Comparison of ENCODE assay signal across 8 cellular contexts in the genomic region with DNA sequence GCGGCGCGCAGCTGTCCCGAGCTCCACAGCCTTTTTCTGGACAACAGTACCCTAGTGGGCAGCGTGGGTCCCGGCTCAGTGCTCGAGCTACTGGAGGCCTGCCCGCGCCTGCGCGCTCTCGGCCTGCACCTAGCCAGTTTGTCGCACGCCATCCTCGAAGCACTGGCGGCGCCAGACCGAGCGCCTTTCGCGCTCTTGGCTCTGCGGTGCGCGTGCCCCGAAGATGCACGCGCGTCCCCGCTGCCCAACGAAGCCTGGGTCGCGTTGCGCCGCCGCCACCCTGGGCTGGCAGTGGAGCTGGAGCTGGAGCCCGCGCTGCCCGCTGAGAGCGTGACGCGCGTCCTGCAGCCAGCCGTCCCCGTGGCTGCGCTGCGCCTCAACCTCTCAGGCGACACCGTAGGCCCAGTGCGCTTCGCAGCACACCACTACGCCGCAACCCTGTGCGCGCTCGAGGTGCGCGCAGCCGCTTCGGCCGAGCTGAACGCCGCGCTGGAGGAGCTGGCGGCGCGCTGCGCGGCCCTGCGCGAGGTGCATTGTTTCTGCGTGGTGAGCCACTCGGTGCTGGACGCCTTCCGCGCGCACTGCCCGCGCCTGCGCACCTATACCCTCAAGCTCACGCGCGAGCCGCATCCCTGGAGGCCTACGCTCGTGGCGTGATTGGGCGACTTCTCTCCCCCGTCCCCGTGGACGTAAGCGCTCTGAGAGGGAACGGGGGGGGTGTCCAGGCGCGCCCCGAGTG. TPM values are rescaled to one million over a fixed set of nuclear protein-coding genes. Genes with fewer than 3 reads are reported as not detected.
DNase-seq lines count a peak whose midpoint lies in the region; ATAC-seq and TF ChIP-seq lines count a peak whose summit lies in the region.

No MANE protein-coding gene starts in this region.

- H2AFZ ChIP-seq in hepatocyte: peak overlapping the region; percentile 28

- H4K20me1 ChIP-seq in hepatocyte (ENCODE audit: insufficient read depth, poor library complexity, severe bottlenecking): peaks cover 4% of the 10 kb centered on the region

- H3K27ac ChIP-seq in CD4-positive, alpha-beta memory T cell (ENCODE audit: low read depth, low read length): no peak overlapping the region
- no peak overlapping the region for H3K27ac ChIP-seq in hepatocyte

- H3K27me3 ChIP-seq in CD4-positive, alpha-beta memory T cell (ENCODE audit: insufficient read depth, low read length): peaks cover 25% of the 10 kb centered on the region
- peaks cover 70% of the 10 kb centered on the region for H3K27me3 ChIP-seq in hepatocyte

- peak overlapping the region in 1 of 2 donors; percentile 54 for H3K4me3 ChIP-seq in CD4-positive, alpha-beta memory T cell (ENCODE audit: low read length in 2 of 2)
- H3K4me3 ChIP-seq in hepatocyte: no peak overlapping the region

- peaks cover 0 to 14% of the 10 kb centered on the region in 2 donors for H3K36me3 Mint-ChIP-seq in CD4-positive, alpha-beta memory T cell
- peaks cover 16% of the 10 kb centered on the region for H3K36me3 Mint-ChIP-seq in activated naive CD8-positive, alpha-beta T cell treated with anti-CD3 and anti-CD28 coated beads for 36 hours

- ATAC-seq in sciatic nerve (peak; percentile 48), GM21526 (IDR thresholded peaks at IDR 0.05; ENCODE audit: low FRiP score, unreplicated experiment) (no peak), GM21423 (IDR thresholded peaks at IDR 0.05; ENCODE audit: unreplicated experiment) (no peak)

- H3K4me2 ChIP-seq in hepatocyte: peak overlapping the region; percentile 90

- no peaks in the 10 kb centered on the region for H3K9me2 ChIP-seq in hepatocyte (replicated peaks; ENCODE audit: insufficient read depth)

- peak; percentile 53 to 68 (median 60) for DNase-seq in CD4-positive, alpha-beta memory T cell
- DNase-seq in NCI-H146 treated with DMSO at 0.1 percent for 48 hours (lab: John Stamatoyannopoulos, UW; ENCODE audit: unreplicated experiment): peak; percentile 42
- DNase-seq in activated naive CD8-positive, alpha-beta T cell treated with anti-CD3 and anti-CD28 coated beads for 36 hours: peak; percentile 60
- no peak for DNase-seq in hepatocyte (ENCODE audit: low spot score)
- no peak for DNase-seq in sciatic nerve (ENCODE audit: low spot score)
- DNase-seq in NOMO-1 treated with DMSO at 0.1 percent for 48 hours (lab: John Stamatoyannopoulos, UW; ENCODE audit: unreplicated experiment): no peak

- no peaks in the 10 kb centered on the region for H3K36me3 ChIP-seq in CD4-positive, alpha-beta memory T cell (ENCODE audit: insufficient read depth, low read length)
- H3K36me3 ChIP-seq in hepatocyte (replicated peaks; ENCODE audit: insufficient read depth, low read depth): no peaks in the 10 kb centered on the region

- H3K27me3 Mint-ChIP-seq in CD4-positive, alpha-beta memory T cell: peaks cover 14 to 20% of the 10 kb centered on the region in 2 donors
- H3K27me3 Mint-ChIP-seq in activated naive CD8-positive, alpha-beta T cell treated with anti-CD3 and anti-CD28 coated beads for 36 hours: peaks cover 64% of the 10 kb centered on the region

- TF ChIP-seq CTCF in hepatocyte (IDR thresholded peaks at IDR 0.05; ENCODE audit: poor library complexity): no peak

- peak overlapping the region in 1 of 7 donors; percentile 48 for H3K27ac Mint-ChIP-seq in CD4-positive, alpha-beta memory T cell
- H3K27ac Mint-ChIP-seq in activated naive CD8-positive, alpha-beta T cell treated with anti-CD3 and anti-CD28 coated beads for 36 hours: no peak overlapping the region

- H3K4me3 Mint-ChIP-seq in CD4-positive, alpha-beta memory T cell: peak overlapping the region; percentile 8 to 81 (median 68)
- H3K4me3 Mint-ChIP-seq in activated naive CD8-positive, alpha-beta T cell treated with anti-CD3 and anti-CD28 coated beads for 36 hours: no peak overlapping the region

- no peaks in the 10 kb centered on the region for H3K79me2 ChIP-seq in hepatocyte

- H3K4me1 Mint-ChIP-seq in CD4-positive, alpha-beta memory T cell: peaks cover 11 to 58% (median 26%) of the 10 kb centered on the region in 4 donors
- H3K4me1 Mint-ChIP-seq in activated naive CD8-positive, alpha-beta T cell treated with anti-CD3 and anti-CD28 coated beads for 36 hours: peaks cover 27% of the 10 kb centered on the region

- 4% methylated on average over 93 of the region's 95 CpGs for WGBS in hepatocyte (ENCODE audit: low lambda C conversion rate, missing lambda C conversion rate)

- intact Hi-C loops in CD4-positive, alpha-beta memory T cell (cut with micrococcal nuclease): loop anchor here (5.0 kb wide), 1 partner anchor 84 kb away; a partner anchor contains a TSS
- intact Hi-C loops in sciatic nerve (cut with DNase I): no loop called here

- CTCF ChIA-PET in CD4-positive, alpha-beta memory T cell (lab: Charles Lee; ENCODE audit: partially characterized antibody): interaction anchor here (0.8 to 7.9 kb wide), 7 partner anchors 10 to 202 kb away, joined by 3 to 71 read pairs (median 7); a partner anchor contains a TSS

- no peaks in the 10 kb centered on the region for H3K9me3 Mint-ChIP-seq in CD4-positive, alpha-beta memory T cell
- no peaks in the 10 kb centered on the region for H3K9me3 Mint-ChIP-seq in activated naive CD8-positive, alpha-beta T cell treated with anti-CD3 and anti-CD28 coated beads for 36 hours

- H3K4me1 ChIP-seq in CD4-positive, alpha-beta memory T cell (ENCODE audit: insufficient read depth, low read length): peaks cover 58% of the 10 kb centered on the region
- peaks cover 40% of the 10 kb centered on the region for H3K4me1 ChIP-seq in hepatocyte (ENCODE audit: insufficient read depth)

- H3K9me3 ChIP-seq in CD4-positive, alpha-beta memory T cell (ENCODE audit: control insufficient read depth in 1 of 2, low read length in 2 of 2): no peaks in the 10 kb centered on the region
- H3K9me3 ChIP-seq in hepatocyte (ENCODE audit: low read depth): no peaks in the 10 kb centered on the region

- POLR2A ChIA-PET in CD4-positive, alpha-beta memory T cell (lab: Charles Lee; ENCODE audit: partially characterized antibody): interaction anchor here (0.8 to 13.1 kb wide), 12 partner anchors 10 to 183 kb away, joined by 3 to 320 read pairs (median 6); a partner anchor contains a TSS

RNA-seq across cellular contexts. Expression of a gene that starts 1.2 kb away (rescaled TPM):
- total RNA-seq in CD4-positive, alpha-beta memory T cell: 10 to 100 TPM; 93.6 to 98.7 TPM
- polyA plus RNA-seq in CD4-positive, alpha-beta memory T cell: under 1 TPM in 1 of 2 donors, not detected in 1; 0.37 TPM
- 10 to 100 TPM in 1 of 2 experiments, 1 to 10 TPM in 1; 9.3 to 10.1 TPM for total RNA-seq in activated naive CD8-positive, alpha-beta T cell treated with anti-CD3 and anti-CD28 coated beads for 36 hours
- total RNA-seq in hepatocyte: 3.2 and 5.5 TPM in 2 replicates
- 8.5 and 15.7 TPM in 2 replicates for polyA plus RNA-seq in hepatocyte
- 123 TPM for total RNA-seq in sciatic nerve

RNA-seq across cellular contexts. Expression of a gene that starts 3.6 kb away (rescaled TPM):
- total RNA-seq in CD4-positive, alpha-beta memory T cell: 10 to 100 TPM; 69.9 to 76.2 TPM
- polyA plus RNA-seq in CD4-positive, alpha-beta memory T cell: 10 to 100 TPM; 19.2 to 26.5 TPM
- total RNA-seq in activated naive CD8-positive, alpha-beta T cell treated with anti-CD3 and anti-CD28 coated beads for 36 hours: 1 to 10 TPM; 7.9 to 8.5 TPM
- 10.7 and 11.1 TPM in 2 replicates for total RNA-seq in hepatocyte
- polyA plus RNA-seq in hepatocyte: 15.9 and 19.8 TPM in 2 replicates
- total RNA-seq in sciatic nerve: 10.1 TPM

RNA-seq across cellular contexts. Expression of a gene that starts 3.6 kb away (rescaled TPM):
- 100 to 1,000 TPM; 161 to 173 TPM for total RNA-seq in CD4-positive, alpha-beta memory T cell
- polyA plus RNA-seq in CD4-positive, alpha-beta memory T cell: 100 to 1,000 TPM; 221 to 285 TPM
- 10 to 100 TPM; 15.3 to 16.0 TPM for total RNA-seq in activated naive CD8-positive, alpha-beta T cell treated with anti-CD3 and anti-CD28 coated beads for 36 hours
- 18.5 and 21.9 TPM in 2 replicates for total RNA-seq in hepatocyte
- 31.4 and 32.4 TPM in 2 replicates for polyA plus RNA-seq in hepatocyte
- 11.3 TPM for total RNA-seq in sciatic nerve

RNA-seq across cellular contexts. Expression of a gene that starts 7.0 kb away (rescaled TPM):
- total RNA-seq in CD4-positive, alpha-beta memory T cell: 10 to 100 TPM in 1 of 2 experiments, 1 to 10 TPM in 1; 9.6 to 12.5 TPM
- 1 to 10 TPM; 1.3 to 1.7 TPM for polyA plus RNA-seq in CD4-positive, alpha-beta memory T cell
- 1 to 10 TPM; 6.1 to 6.4 TPM for total RNA-seq in activated naive CD8-positive, alpha-beta T cell treated with anti-CD3 and anti-CD28 coated beads for 36 hours
- 8.1 and 9.3 TPM in 2 replicates for total RNA-seq in hepatocyte
- 10.9 and 11.0 TPM in 2 replicates for polyA plus RNA-seq in hepatocyte
- 37.9 TPM for total RNA-seq in sciatic nerve

RNA-seq across cellular contexts. Expression of a gene that starts 12.5 kb away (rescaled TPM):
- total RNA-seq in CD4-positive, alpha-beta memory T cell: 10 to 100 TPM; 10.0 to 10.4 TPM
- polyA plus RNA-seq in CD4-positive, alpha-beta memory T cell: 10 to 100 TPM; 10.0 to 11.8 TPM
- 1 to 10 TPM; 1.5 to 1.7 TPM for total RNA-seq in activated naive CD8-positive, alpha-beta T cell treated with anti-CD3 and anti-CD28 coated beads for 36 hours
- total RNA-seq in hepatocyte: 33.3 and 34.5 TPM in 2 replicates
- polyA plus RNA-seq in hepatocyte: 37.5 and 44.2 TPM in 2 replicates
- 13.9 TPM for total RNA-seq in sciatic nerve

Comparison
In these comparisons a context has a peak if more than half of its experiments do, and no peak if none do; other contexts are left out.
1. DNase-seq: peak in CD4-positive, alpha-beta memory T cell (5 of 5), NCI-H146 treated with DMSO at 0.1 percent for 48 hours (single experiment) and activated naive CD8-positive, alpha-beta T cell treated with anti-CD3 and anti-CD28 coated beads for 36 hours (single experiment); none in hepatocyte (single experiment), sciatic nerve (single experiment) and NOMO-1 treated with DMSO at 0.1 percent for 48 hours (single experiment).
2. RNA of a gene that starts 1.2 kb away (total RNA-seq): 123 TPM in sciatic nerve (single experiment) and 93.6 to 98.7 TPM in CD4-positive, alpha-beta memory T cell; 9.3 to 10.1 TPM in activated naive CD8-positive, alpha-beta T cell treated with anti-CD3 and anti-CD28 coated beads for 36 hours and 3.2 to 5.5 TPM in hepatocyte; every median in the first group is over 4 times any median in the second.